Comparison of ENCODE assay signal across 18 cellular contexts in the genomic region with DNA sequence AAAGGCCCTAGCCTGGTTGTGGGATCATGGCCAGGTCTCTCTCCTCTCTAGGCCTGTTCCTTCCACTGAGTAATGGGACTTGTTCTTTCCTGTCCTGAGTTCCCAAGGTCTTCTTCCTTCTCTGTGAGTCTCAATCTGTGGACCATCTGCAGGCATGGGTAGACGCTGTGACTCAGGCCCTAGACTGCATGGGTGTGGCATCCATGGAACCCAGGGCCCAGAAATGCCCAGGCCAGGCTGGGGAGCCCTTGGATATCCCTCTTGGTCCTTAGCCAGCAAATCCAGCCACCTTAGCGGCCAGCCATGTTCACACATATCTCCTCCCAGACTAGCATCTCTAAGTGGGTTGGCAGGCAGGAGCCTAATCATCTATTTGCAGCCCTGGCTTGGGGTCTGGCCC. TPM values are rescaled to one million over a fixed set of nuclear protein-coding genes. Genes with fewer than 3 reads are reported as not detected.
DNase-seq lines count a peak whose midpoint lies in the region; TF ChIP-seq lines count a peak whose summit lies in the region.
"Had no signal": no experiment of that assay in that cellular context is flagged by ENCODE, and none has a peak within 500 bp of the region (broad histone marks: within the 10 kb centered on the region; RNA-seq: fewer than 3 reads in every experiment).

No MANE protein-coding gene starts in this region.

- no peak overlapping the region for H2BK5ac ChIP-seq in mesenchymal stem cell (ENCODE audit: low read depth, low read length, poor library complexity, severe bottlenecking)

- H3K14ac ChIP-seq in mesenchymal stem cell (ENCODE audit: low read length in 2 of 2) = no peak overlapping the region

- peaks cover 87% of the 10 kb centered on the region for H3K27me3 Mint-ChIP-seq in activated CD4-positive, alpha-beta memory T cell treated with anti-CD3 and anti-CD28 coated beads, Interleukin-2, amount 10 ng/mL, durations not matched to agents 7 days and 5 days
- peaks cover 15% of the 10 kb centered on the region for H3K27me3 Mint-ChIP-seq in glutamatergic neuron (ENCODE audit: unreplicated experiment)

- H2BK15ac ChIP-seq in mesenchymal stem cell (ENCODE audit: low read depth, poor library complexity, severe bottlenecking) = no peak overlapping the region

- H3K36me3 ChIP-seq in spleen (no peaks in the 10 kb centered on the region), mesenchymal stem cell (ENCODE audit: control insufficient read depth in 1 of 2, insufficient read depth in 2 of 2, low read depth in 1 of 2, low read length in 2 of 2) (no peaks in the 10 kb centered on the region)
- H3K36me3 ChIP-seq: SJSA1, upper lobe of left lung had no signal

- TF ChIP-seq CTCF in glutamatergic neuron (IDR thresholded peaks at IDR 0.05; ENCODE audit: partially characterized antibody, unreplicated experiment) (no peak), spleen (IDR thresholded peaks at IDR 0.05 in 8 of 11, conservative IDR thresholded peaks at IDR 0.05 in 3 of 11) (no peak)

- no peak overlapping the region for H2BK12ac ChIP-seq in mesenchymal stem cell (ENCODE audit: low read length in 2 of 2)

- no peak overlapping the region for H3K9ac ChIP-seq in mesenchymal stem cell (ENCODE audit: low read length)

- no peak overlapping the region for H4K91ac ChIP-seq in mesenchymal stem cell (ENCODE audit: low read length)

- peaks cover 5 to 83% (median 23%) of the 10 kb centered on the region in 7 donors for H3K27me3 ChIP-seq in spleen (replicated peaks in 1 of 7)
- H3K27me3 ChIP-seq in mesenchymal stem cell (ENCODE audit: control insufficient read depth in 1 of 2, insufficient read depth in 1 of 2, low read length in 2 of 2) = peaks cover 68 to 89% of the 10 kb centered on the region in 2 experiments

- H3K27ac Mint-ChIP-seq in activated CD4-positive, alpha-beta memory T cell treated with anti-CD3 and anti-CD28 coated beads, Interleukin-2, amount 10 ng/mL, durations not matched to agents 7 days and 5 days = no peak overlapping the region
- no peak overlapping the region for H3K27ac Mint-ChIP-seq in glutamatergic neuron (ENCODE audit: unreplicated experiment)
- H3K27ac Mint-ChIP-seq: HFFc6; stimulated activated effector memory CD8-positive, alpha-beta T cell treated with anti-CD3 and anti-CD28 coated beads, Interleukin-12 subunit alpha, Interleukin-12 subunit beta, amount 100 ng/mL, for 72 hours had no signal

- TF ChIP-seq POLR2A in spleen (IDR thresholded peaks at IDR 0.05) = no peak

- no peak overlapping the region for H2AFZ ChIP-seq in mesenchymal stem cell (ENCODE audit: low read depth, low read length)

- POLR2A ChIA-PET in activated CD4-positive, alpha-beta memory T cell treated with anti-CD3 and anti-CD28 coated beads, Interleukin-2, amount 10 ng/mL, durations not matched to agents 7 days and 5 days (lab: Charles Lee) = interaction anchor here (0.7 kb wide), 1 partner anchor 12 kb away, joined by 3 read pairs; no protein-coding TSS in a partner anchor

- H3K79me1 ChIP-seq in mesenchymal stem cell (replicated peaks; ENCODE audit: low read length, poor library complexity, severe bottlenecking) = no peaks in the 10 kb centered on the region

- no peaks in the 10 kb centered on the region for H3K9me3 ChIP-seq in spleen
- H3K9me3 ChIP-seq in mesenchymal stem cell (ENCODE audit: control insufficient read depth, low read length) = no peaks in the 10 kb centered on the region
- H3K9me3 ChIP-seq: SJSA1, upper lobe of left lung had no signal

- no peak overlapping the region for H3K4ac ChIP-seq in mesenchymal stem cell (ENCODE audit: low read depth in 1 of 2, low read length in 2 of 2)

- H4K8ac ChIP-seq in mesenchymal stem cell (ENCODE audit: low read length) = no peak overlapping the region

- DNase-seq in activated effector memory CD4-positive, alpha-beta T cell treated with anti-CD3 and anti-CD28 coated beads, Interleukin-2, amount 50 U/mL, for 16 hours = peak; percentile 37
- no peak for DNase-seq in activated effector memory CD4-positive, alpha-beta T cell treated with Interleukin-2 at 50 U/mL for 16 hours
- peak; percentile 14 for DNase-seq in activated CD4-positive, alpha-beta memory T cell treated with anti-CD3 and anti-CD28 coated beads, Interleukin-2, amount 10 ng/mL, durations not matched to agents 7 days and 5 days
- DNase-seq in glutamatergic neuron = peak; percentile 7
- peak; percentile 67 for DNase-seq in spleen
- DNase-seq in amygdala (lab: John Stamatoyannopoulos, UW) = no peak
- no peak for DNase-seq in mesenchymal stem cell
- no peak for DNase-seq in NCI-H187 treated with DMSO at 0.1 percent for 48 hours (lab: John Stamatoyannopoulos, UW)
- DNase-seq: activated T-cell treated with anti-CD3 and anti-CD28 coated beads for 4 hours, amniotic stem cell, HFFc6, NCI-H2081, NCI-H524 treated with DMSO at 0.1 percent for 48 hours had no signal

- H3K23ac ChIP-seq in mesenchymal stem cell (ENCODE audit: low read length in 2 of 2) = no peak overlapping the region

- H2AK5ac ChIP-seq in mesenchymal stem cell (ENCODE audit: low read length, severe bottlenecking) = no peak overlapping the region

- no peak overlapping the region for H3K4me2 ChIP-seq in mesenchymal stem cell (ENCODE audit: low read length, poor library complexity, severe bottlenecking)

- H3K4me1 ChIP-seq in spleen (peaks cover 0 to 26% (median 18%) of the 10 kb centered on the region in 6 donors), mesenchymal stem cell (ENCODE audit: control insufficient read depth, insufficient read depth, low read depth, low read length) (peaks cover 11% of the 10 kb centered on the region)

- H3K27ac ChIP-seq in spleen (no peak overlapping the region), mesenchymal stem cell (ENCODE audit: low read length, poor library complexity, severe bottlenecking) (no peak overlapping the region)
- H3K27ac ChIP-seq: SJSA1, upper lobe of left lung had no signal

- CTCF ChIA-PET in activated CD4-positive, alpha-beta memory T cell treated with anti-CD3 and anti-CD28 coated beads, Interleukin-2, amount 10 ng/mL, durations not matched to agents 7 days and 5 days (lab: Charles Lee) = interaction anchor here (0.7 to 1.4 kb wide), 2 partner anchors 48 to 50 kb away, joined by 3 read pairs; no protein-coding TSS in a partner anchor

- H3K4me1 Mint-ChIP-seq in activated CD4-positive, alpha-beta memory T cell treated with anti-CD3 and anti-CD28 coated beads, Interleukin-2, amount 10 ng/mL, durations not matched to agents 7 days and 5 days = peaks cover 36% of the 10 kb centered on the region
- H3K4me1 Mint-ChIP-seq in glutamatergic neuron (ENCODE audit: low read depth, unreplicated experiment) = peaks cover 19% of the 10 kb centered on the region

- intact Hi-C loops in spleen (cut with DNase I; ENCODE audit: low total_unique reads) = loop anchor here (5.0 kb wide), 1 partner anchor 426 kb away; no protein-coding TSS in a partner anchor

- no peak overlapping the region for H3K4me3 Mint-ChIP-seq in activated CD4-positive, alpha-beta memory T cell treated with anti-CD3 and anti-CD28 coated beads, Interleukin-2, amount 10 ng/mL, durations not matched to agents 7 days and 5 days
- H3K4me3 Mint-ChIP-seq in glutamatergic neuron (ENCODE audit: unreplicated experiment) = no peak overlapping the region
- H3K4me3 Mint-ChIP-seq: HFFc6; stimulated activated effector memory CD8-positive, alpha-beta T cell treated with anti-CD3 and anti-CD28 coated beads, Interleukin-12 subunit alpha, Interleukin-12 subunit beta, amount 100 ng/mL, for 72 hours had no signal

- no peaks in the 10 kb centered on the region for H3K36me3 Mint-ChIP-seq in activated CD4-positive, alpha-beta memory T cell treated with anti-CD3 and anti-CD28 coated beads, Interleukin-2, amount 10 ng/mL, durations not matched to agents 7 days and 5 days (ENCODE audit: low read depth)
- no peaks in the 10 kb centered on the region for H3K36me3 Mint-ChIP-seq in glutamatergic neuron (ENCODE audit: unreplicated experiment)

- no peak overlapping the region for H3K18ac ChIP-seq in mesenchymal stem cell (ENCODE audit: low read depth in 1 of 2, low read length in 2 of 2)

- H3K4me3 ChIP-seq in spleen (no peak overlapping the region), mesenchymal stem cell (ENCODE audit: insufficient read depth in 1 of 2, low read depth in 1 of 2, low read length in 2 of 2) (no peak overlapping the region)
- H3K4me3 ChIP-seq: SJSA1, upper lobe of left lung had no signal

- 83 to 94% (median 88%) methylated on average over 2 of the region's 2 CpGs for WGBS in spleen, 5 donors
- 77% methylated on average over 2 of the region's 2 CpGs for WGBS in mesenchymal stem cell

- no peak overlapping the region for H2BK120ac ChIP-seq in mesenchymal stem cell (ENCODE audit: low read depth, low read length)

- no peaks in the 10 kb centered on the region for H3K9me3 Mint-ChIP-seq in activated CD4-positive, alpha-beta memory T cell treated with anti-CD3 and anti-CD28 coated beads, Interleukin-2, amount 10 ng/mL, durations not matched to agents 7 days and 5 days
- H3K9me3 Mint-ChIP-seq in glutamatergic neuron (ENCODE audit: unreplicated experiment) = peaks cover 3% of the 10 kb centered on the region
- H3K9me3 Mint-ChIP-seq: HFFc6; stimulated activated effector memory CD8-positive, alpha-beta T cell treated with anti-CD3 and anti-CD28 coated beads, Interleukin-12 subunit alpha, Interleukin-12 subunit beta, amount 100 ng/mL, for 72 hours had no signal

RNA-seq across cellular contexts. Expression of gene ACSL6, which starts 2.3 kb away (rescaled TPM):
- 10 to 100 TPM; 10.6 to 11.5 TPM for total RNA-seq in activated CD4-positive, alpha-beta memory T cell treated with anti-CD3 and anti-CD28 coated beads, Interleukin-2, amount 10 ng/mL, durations not matched to agents 7 days and 5 days
- total RNA-seq in glutamatergic neuron (ENCODE audit: unreplicated experiment) (8.1 TPM), spleen (10 to 100 TPM in 1 of 7 donors, 1 to 10 TPM in 6; 3.1 to 18.4 (median 4.6) TPM)
- polyA plus RNA-seq in spleen = 1 to 10 TPM in 2 of 3 donors, under 1 TPM in 1; 0.76 to 1.3 (median 1.3) TPM
- 0.03 TPM for polyA plus RNA-seq in mesenchymal stem cell (2013, experiment 1 of 2)
- polyA plus RNA-seq in mesenchymal stem cell (2013, experiment 2 of 2) = not detected
- total RNA-seq: HFFc6, osteoblast had no signal

RNA-seq across cellular contexts. Expression of gene IL3, which starts 46.7 kb away (rescaled TPM):
- 1 to 10 TPM; 1.4 to 1.6 TPM for total RNA-seq in activated CD4-positive, alpha-beta memory T cell treated with anti-CD3 and anti-CD28 coated beads, Interleukin-2, amount 10 ng/mL, durations not matched to agents 7 days and 5 days
- total RNA-seq in glutamatergic neuron (ENCODE audit: unreplicated experiment) (not detected), spleen (not detected)
- polyA plus RNA-seq in spleen = not detected
- not detected for polyA plus RNA-seq in mesenchymal stem cell (2013, experiment 1 of 2)
- not detected for polyA plus RNA-seq in mesenchymal stem cell (2013, experiment 2 of 2)
- total RNA-seq: HFFc6, osteoblast, SJSA1, upper lobe of left lung had no signal
- polyA plus RNA-seq: esophagus had no signal

RNA-seq across cellular contexts. Expression of gene CSF2, which starts 59.9 kb away (rescaled TPM):
- total RNA-seq in activated CD4-positive, alpha-beta memory T cell treated with anti-CD3 and anti-CD28 coated beads, Interleukin-2, amount 10 ng/mL, durations not matched to agents 7 days and 5 days = 10 to 100 TPM; 30.8 to 32.7 TPM
- not detected for total RNA-seq in glutamatergic neuron (ENCODE audit: unreplicated experiment)
- not detected for total RNA-seq in spleen
- polyA plus RNA-seq in spleen = not detected
- polyA plus RNA-seq in mesenchymal stem cell (2013, experiment 1 of 2) = not detected
- polyA plus RNA-seq in mesenchymal stem cell (2013, experiment 2 of 2) = not detected
- total RNA-seq: osteoblast had no signal

Comparison
In these comparisons a context has a peak if more than half of its experiments do, and no peak if none do; other contexts are left out.
1. DNase-seq: peak in activated effector memory CD4-positive, alpha-beta T cell treated with anti-CD3 and anti-CD28 coated beads, Interleukin-2, amount 50 U/mL, for 16 hours (single experiment), activated CD4-positive, alpha-beta memory T cell treated with anti-CD3 and anti-CD28 coated beads, Interleukin-2, amount 10 ng/mL, durations not matched to agents 7 days and 5 days (single experiment), glutamatergic neuron (single experiment) and spleen (single experiment); none in activated effector memory CD4-positive, alpha-beta T cell treated with Interleukin-2 at 50 U/mL for 16 hours (single experiment), amygdala (0 of 56), mesenchymal stem cell (single experiment) and NCI-H187 treated with DMSO at 0.1 percent for 48 hours (single experiment).
2. RNA of gene CSF2, which starts 59.9 kb away (total RNA-seq): 30.8 to 32.7 TPM in activated CD4-positive, alpha-beta memory T cell treated with anti-CD3 and anti-CD28 coated beads, Interleukin-2, amount 10 ng/mL, durations not matched to agents 7 days and 5 days; not detected in glutamatergic neuron (single experiment) and not detected in spleen; every median in the first group is over 10 times any median in the second.